In genomic region chr21:45680215-45680614, GRCh38 we compare ENCODE assay signal across 9 cellular contexts. TPM values are rescaled to one million over a fixed set of nuclear protein-coding genes. Genes with fewer than 3 reads are reported as not detected.
"Had no signal": no experiment of that assay in that cellular context is flagged by ENCODE, and none has a peak within 500 bp of the region (broad histone marks: within the 10 kb centered on the region; RNA-seq: fewer than 3 reads in every experiment).

No MANE protein-coding gene starts in this region.

- H2AFZ ChIP-seq: GM23338 had no signal

- H3K36me3 ChIP-seq: HAP-1 had no signal

- H3K27ac ChIP-seq: HL-60 had no signal

- H3K4me2 ChIP-seq: GM23338 had no signal

- H3K9me3 Mint-ChIP-seq: HFFc6 had no signal

- H3K4me1 ChIP-seq: HAP-1 had no signal

- H3K4me3 Mint-ChIP-seq: GM23338, HFFc6, IgD-negative memory B cell had no signal

- H3K4me1 Mint-ChIP-seq: GM23338, IgD-negative memory B cell had no signal

- H3K27ac Mint-ChIP-seq: GM23338, HFFc6, IgD-negative memory B cell had no signal

- DNase-seq: H7, HFFc6, KG1 had no signal

- ATAC-seq: GM23338, HCT116 had no signal

- H3K4me3 ChIP-seq: GM23338, HAP-1 had no signal

- H3K9me3 ChIP-seq: HAP-1 had no signal

RNA-seq across cellular contexts. Expression of gene PCBP3, which starts 36.7 kb away (rescaled TPM):
- total RNA-seq: HFFc6, HT1080 had no signal
